Comparison of ENCODE assay signal across 14 cellular contexts in the genomic region with DNA sequence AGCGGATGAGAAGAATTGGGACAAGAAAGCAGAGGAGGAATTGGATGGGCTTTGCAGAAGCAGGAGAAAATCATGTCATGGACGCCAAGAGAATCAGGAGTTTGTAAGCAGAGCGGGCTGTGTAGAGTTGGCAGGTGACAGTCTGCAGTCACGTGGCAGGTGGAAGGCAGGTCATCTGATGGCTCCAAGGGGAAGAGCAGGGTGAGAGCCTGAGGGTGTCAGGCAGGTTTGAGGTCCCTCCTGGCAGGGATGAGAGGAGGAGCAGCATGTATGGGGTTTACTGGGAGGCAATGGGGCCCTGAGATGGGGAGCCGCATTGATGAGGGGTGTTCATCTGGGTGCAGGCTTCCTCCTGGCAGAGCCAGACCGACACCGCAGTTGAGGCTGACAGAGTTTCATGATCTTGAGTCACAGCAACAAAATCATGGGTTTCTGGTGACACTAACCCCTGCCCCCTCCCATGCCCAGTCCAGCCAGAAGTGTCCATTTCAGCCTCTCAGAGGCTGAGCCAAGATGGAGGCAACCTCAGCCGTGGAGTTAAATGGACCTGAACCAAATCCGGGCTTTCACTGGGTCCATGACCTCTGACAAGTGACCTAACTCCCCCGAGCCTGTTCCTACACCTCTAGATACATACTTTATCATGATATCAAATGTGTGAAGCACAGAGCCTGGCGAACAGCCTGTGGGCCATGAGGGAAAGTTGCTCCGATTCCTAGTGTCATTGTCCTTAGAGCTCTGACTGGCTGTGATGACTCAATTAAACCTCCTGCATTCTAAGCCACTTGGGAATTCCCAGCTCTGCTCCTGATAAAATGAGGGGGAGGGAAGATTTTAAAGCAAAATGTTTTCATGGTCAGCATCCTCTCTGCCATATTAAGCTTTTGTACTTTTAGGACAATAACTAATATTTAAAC. TPM values are rescaled to one million over a fixed set of nuclear protein-coding genes. Genes with fewer than 3 reads are reported as not detected.
DNase-seq lines count a peak whose midpoint lies in the region; ATAC-seq, FAIRE-seq and TF ChIP-seq lines count a peak whose summit lies in the region.
"Had no signal": no experiment of that assay in that cellular context is flagged by ENCODE, and none has a peak within 500 bp of the region (broad histone marks: within the 10 kb centered on the region; RNA-seq: fewer than 3 reads in every experiment).

No MANE protein-coding gene starts in this region.

- H3K9me3 Mint-ChIP-seq in MCF 10A (ENCODE audit: unreplicated experiment), result no peaks in the 10 kb centered on the region
- H3K9me3 Mint-ChIP-seq: activated naive CD4-positive, alpha-beta T cell treated with anti-CD3 and anti-CD28 coated beads for 36 hours; endodermal cell had no signal

- intact Hi-C loops in MCF 10A (cut with micrococcal nuclease), result no loop called here
- intact Hi-C loops in breast epithelium (cut with DNase I; ENCODE audit: low total_unique reads), result no loop called here

- TF ChIP-seq CTCF in MCF 10A (IDR thresholded peaks at IDR 0.05; ENCODE audit: unreplicated experiment) (no peak), breast epithelium (IDR thresholded peaks at IDR 0.05) (no peak)

- H3K36me3 Mint-ChIP-seq in MCF 10A (ENCODE audit: insufficient read depth, unreplicated experiment), result peaks cover 35% of the 10 kb centered on the region

- no peaks in the 10 kb centered on the region for H3K27me3 ChIP-seq in breast epithelium
- H3K27me3 ChIP-seq: upper lobe of left lung had no signal

- FAIRE-seq in GM12892 (lab: Jason Lieb, UNC), result no peak
- FAIRE-seq: A549 had no signal

- TF ChIP-seq POLR2A in breast epithelium (IDR thresholded peaks at IDR 0.05) (no peak), GM12892 (IDR thresholded peaks at IDR 0.05; ENCODE audit: low read depth, low read length) (no peak)

- BruUV-seq in MCF 10A (replicated peaks; lab: Mats Ljungman, UMichigan), result no TSS peak

- CTCF ChIA-PET in MCF 10A (lab: Yijun Ruan, JAX), result interaction anchor here (0.6 to 1.3 kb wide), 4 partner anchors 37 to 48 kb away, joined by 3 to 5 read pairs (median 3); no protein-coding TSS in a partner anchor

- H3K27ac ChIP-seq in breast epithelium, result peak overlapping the region in 1 of 2 donors; percentile 84
- H3K27ac ChIP-seq: upper lobe of left lung had no signal

- no peaks in the 10 kb centered on the region for H3K4me1 Mint-ChIP-seq in MCF 10A (ENCODE audit: insufficient read depth, unreplicated experiment)

- H3K4me3 Mint-ChIP-seq in MCF 10A (ENCODE audit: unreplicated experiment), result no peak overlapping the region
- H3K4me3 Mint-ChIP-seq: activated naive CD4-positive, alpha-beta T cell treated with anti-CD3 and anti-CD28 coated beads for 36 hours; endodermal cell had no signal

- DNase-seq in MCF 10A (ENCODE audit: unreplicated experiment) (no peak), breast epithelium (ENCODE audit: low spot score in 2 of 2) (no peak), dermis microvascular lymphatic vessel endothelial cell (ENCODE audit: low read depth in 2 of 2) (peak; percentile 55 to 86), left kidney (ENCODE audit: low read depth, low spot score) (peak; percentile 12), DMS 273 treated with DMSO at 0.1 percent for 48 hours (lab: John Stamatoyannopoulos, UW) (no peak), GM12892 (ENCODE audit: insufficient read length) (no peak)
- DNase-seq: activated CD4-positive, alpha-beta T cell treated with anti-CD3 and anti-CD28 coated beads for 48 hours; activated naive CD4-positive, alpha-beta T cell treated with anti-CD3 and anti-CD28 coated beads for 36 hours; endodermal cell; NCI-H2171; upper lobe of left lung had no signal

- no peak overlapping the region for H3K4me3 ChIP-seq in breast epithelium
- H3K4me3 ChIP-seq: A549, upper lobe of left lung had no signal

- no peaks in the 10 kb centered on the region for H3K4me1 ChIP-seq in breast epithelium
- H3K4me1 ChIP-seq: upper lobe of left lung had no signal

- H3K27ac Mint-ChIP-seq in MCF 10A (ENCODE audit: low read depth, unreplicated experiment), result peak overlapping the region; percentile 65
- H3K27ac Mint-ChIP-seq: activated naive CD4-positive, alpha-beta T cell treated with anti-CD3 and anti-CD28 coated beads for 36 hours; endodermal cell had no signal

- no peaks in the 10 kb centered on the region for H3K9me3 ChIP-seq in breast epithelium
- H3K9me3 ChIP-seq: A549, upper lobe of left lung had no signal

- POLR2A ChIA-PET in MCF 10A (lab: Yijun Ruan, JAX), result no interaction called here

- no peaks in the 10 kb centered on the region for H3K36me3 ChIP-seq in breast epithelium

- no peaks in the 10 kb centered on the region for H3K27me3 Mint-ChIP-seq in MCF 10A (ENCODE audit: insufficient read depth, unreplicated experiment)

- ATAC-seq in HG02970 (IDR thresholded peaks at IDR 0.05; ENCODE audit: low FRiP score, unreplicated experiment) (no peak), HG02571 (IDR thresholded peaks at IDR 0.05; ENCODE audit: unreplicated experiment) (no peak)

RNA-seq across cellular contexts. Expression of a gene that starts 36.1 kb away (rescaled TPM):
- 29.0 and 29.3 TPM in 2 replicates for total RNA-seq in MCF 10A (2022)
- 10 to 100 TPM; 20.0 to 27.5 (median 25.9) TPM for total RNA-seq in breast epithelium
- total RNA-seq in dermis microvascular lymphatic vessel endothelial cell, result 10.0 and 17.1 TPM in 2 replicates
- polyA plus RNA-seq in GM12892 (2012; ENCODE audit: missing spikeins), result 5.2 TPM

RNA-seq across cellular contexts. Expression of a gene that starts 38.7 kb away (rescaled TPM):
- total RNA-seq in MCF 10A (2022), result 5.5 and 6.0 TPM in 2 replicates
- total RNA-seq in breast epithelium, result 10 to 100 TPM; 16.0 to 19.5 (median 17.7) TPM
- total RNA-seq in dermis microvascular lymphatic vessel endothelial cell, result 7.1 and 10.4 TPM in 2 replicates
- polyA plus RNA-seq in GM12892 (2012; ENCODE audit: missing spikeins), result 0.61 TPM
- total RNA-seq: activated naive CD4-positive, alpha-beta T cell treated with anti-CD3 and anti-CD28 coated beads for 36 hours had no signal

Comparison
In these comparisons a context has a peak if more than half of its experiments do, and no peak if none do; other contexts are left out.
1. DNase-seq: peak in dermis microvascular lymphatic vessel endothelial cell (2 of 2) and left kidney (single experiment); none in MCF 10A (single experiment), breast epithelium (0 of 2), DMS 273 treated with DMSO at 0.1 percent for 48 hours (single experiment) and GM12892 (single experiment).